ENCODE assay signal across 11 cellular contexts in genomic region chr15:63510548-63510940, GRCh38. TPM values are rescaled to one million over a fixed set of nuclear protein-coding genes. Genes with fewer than 3 reads are reported as not detected.
DNase-seq lines count a peak whose midpoint lies in the region; ATAC-seq and TF ChIP-seq lines count a peak whose summit lies in the region.
"Had no signal": no experiment of that assay in that cellular context is flagged by ENCODE, and none has a peak within 500 bp of the region (broad histone marks: within the 10 kb centered on the region; RNA-seq: fewer than 3 reads in every experiment).

No MANE protein-coding gene starts in this region.

- peaks cover 12% of the 10 kb centered on the region for H3K36me3 Mint-ChIP-seq in activated naive CD4-positive, alpha-beta T cell treated with anti-CD3 and anti-CD28 coated beads, Interleukin-2, amount 10 ng/mL, durations not matched to agents 7 days and 5 days
- peaks cover 3% of the 10 kb centered on the region for H3K36me3 Mint-ChIP-seq in activated B cell treated with CpG ODN at 0.5 μM for 24 hours (ENCODE audit: low read depth)

- POLR2A ChIA-PET in activated B cell treated with CpG ODN at 0.5 μM for 24 hours (lab: Charles Lee) = interaction anchor here (0.7 to 2.0 kb wide), 5 partner anchors 9 to 33 kb away, joined by 3 to 9 read pairs (median 5); no protein-coding TSS in a partner anchor

- H3K4me3 ChIP-seq in esophagus squamous epithelium (no peak overlapping the region), urinary bladder (ENCODE audit: low read depth, low read length) (no peak overlapping the region)

- peak overlapping the region; percentile 10 for H3K4me3 Mint-ChIP-seq in activated naive CD4-positive, alpha-beta T cell treated with anti-CD3 and anti-CD28 coated beads, Interleukin-2, amount 10 ng/mL, durations not matched to agents 7 days and 5 days
- peak overlapping the region; percentile 25 for H3K4me3 Mint-ChIP-seq in activated B cell treated with CpG ODN at 0.5 μM for 24 hours

- intact Hi-C loops in activated B cell treated with CpG ODN at 0.5 μM for 24 hours (cut with micrococcal nuclease) = no loop called here
- intact Hi-C loops in esophagus squamous epithelium (cut with DNase I) = no loop called here

- ATAC-seq in activated B cell treated with CpG ODN at 0.5 μM for 24 hours (ENCODE audit: low read depth) (no peak), GM21576 (IDR thresholded peaks at IDR 0.05; ENCODE audit: unreplicated experiment) (no peak)

- H3K4me1 ChIP-seq in esophagus squamous epithelium (peaks cover 57 to 86% (median 59%) of the 10 kb centered on the region in 3 donors), urinary bladder (ENCODE audit: insufficient read depth) (peaks cover 2% of the 10 kb centered on the region)

- H3K9me3 Mint-ChIP-seq in activated naive CD4-positive, alpha-beta T cell treated with anti-CD3 and anti-CD28 coated beads, Interleukin-2, amount 10 ng/mL, durations not matched to agents 7 days and 5 days = no peaks in the 10 kb centered on the region
- H3K9me3 Mint-ChIP-seq in activated B cell treated with CpG ODN at 0.5 μM for 24 hours = no peaks in the 10 kb centered on the region

- no peak for TF ChIP-seq CTCF in activated B cell treated with CpG ODN at 0.5 μM for 24 hours (IDR thresholded peaks at IDR 0.05)
- no peak for TF ChIP-seq CTCF in esophagus squamous epithelium (IDR thresholded peaks at IDR 0.05)

- 54 to 73% methylated on average over 1 of the region's 1 CpG for WGBS in esophagus squamous epithelium, 2 donors
- WGBS in urinary bladder = 56% methylated on average over 1 of the region's 1 CpG

- no peak for DNase-seq in activated naive CD4-positive, alpha-beta T cell treated with anti-CD3 and anti-CD28 coated beads, Interleukin-2, amount 10 ng/mL, durations not matched to agents 7 days and 5 days
- no peak for DNase-seq in activated naive CD4-positive, alpha-beta T cell (lab: John Stamatoyannopoulos, UW)
- no peak for DNase-seq in activated B cell treated with CpG ODN at 0.5 μM for 24 hours
- no peak for DNase-seq in esophagus squamous epithelium (lab: John Stamatoyannopoulos, UW)
- no peak for DNase-seq in AML-193 (lab: John Stamatoyannopoulos, UW)
- no peak for DNase-seq in NCI-H446 (lab: John Stamatoyannopoulos, UW)
- DNase-seq: anterior cingulate cortex, KG1, NCI-H345 had no signal

- H3K4me1 Mint-ChIP-seq in activated naive CD4-positive, alpha-beta T cell treated with anti-CD3 and anti-CD28 coated beads, Interleukin-2, amount 10 ng/mL, durations not matched to agents 7 days and 5 days = peaks cover 78% of the 10 kb centered on the region
- peaks cover 92% of the 10 kb centered on the region for H3K4me1 Mint-ChIP-seq in activated B cell treated with CpG ODN at 0.5 μM for 24 hours

- peak overlapping the region in 3 of 4 donors; percentile 41 to 49 (median 47) for H3K27ac ChIP-seq in esophagus squamous epithelium
- H3K27ac ChIP-seq in urinary bladder (ENCODE audit: low read depth) = peak overlapping the region; percentile 23

- peak overlapping the region; percentile 0 for H3K27ac Mint-ChIP-seq in activated naive CD4-positive, alpha-beta T cell treated with anti-CD3 and anti-CD28 coated beads, Interleukin-2, amount 10 ng/mL, durations not matched to agents 7 days and 5 days
- H3K27ac Mint-ChIP-seq in activated B cell treated with CpG ODN at 0.5 μM for 24 hours = peak overlapping the region; percentile 82

- H3K36me3 ChIP-seq in esophagus squamous epithelium (no peaks in the 10 kb centered on the region), urinary bladder (ENCODE audit: insufficient read depth) (no peaks in the 10 kb centered on the region)

- no peaks in the 10 kb centered on the region for H3K9me3 ChIP-seq in esophagus squamous epithelium

- H3K27me3 Mint-ChIP-seq in activated naive CD4-positive, alpha-beta T cell treated with anti-CD3 and anti-CD28 coated beads, Interleukin-2, amount 10 ng/mL, durations not matched to agents 7 days and 5 days = peaks cover 4% of the 10 kb centered on the region
- no peaks in the 10 kb centered on the region for H3K27me3 Mint-ChIP-seq in activated B cell treated with CpG ODN at 0.5 μM for 24 hours

- no peak for TF ChIP-seq POLR2A in esophagus squamous epithelium (IDR thresholded peaks at IDR 0.05)

- CTCF ChIA-PET in activated naive CD4-positive, alpha-beta T cell treated with anti-CD3 and anti-CD28 coated beads, Interleukin-2, amount 10 ng/mL, durations not matched to agents 7 days and 5 days (lab: Charles Lee) = interaction anchor here (1.1 to 1.7 kb wide), 4 partner anchors 11 to 44 kb away, joined by 3 to 5 read pairs (median 4); no protein-coding TSS in a partner anchor
- CTCF ChIA-PET in activated B cell treated with CpG ODN at 0.5 μM for 24 hours (lab: Charles Lee) = interaction anchor here (1.0 to 1.8 kb wide), 4 partner anchors 23 to 44 kb away, joined by 3 to 12 read pairs (median 5); no protein-coding TSS in a partner anchor

- H3K27me3 ChIP-seq in esophagus squamous epithelium = no peaks in the 10 kb centered on the region

RNA-seq across cellular contexts. Expression of gene USP3, which starts 6.2 kb away (rescaled TPM):
- 92.7 and 110 TPM in 2 replicates for total RNA-seq in activated B cell treated with CpG ODN at 0.5 μM for 24 hours
- 10 to 100 TPM; 27.3 to 52.8 (median 32.2) TPM for total RNA-seq in esophagus squamous epithelium
- 77.4 TPM for total RNA-seq in urinary bladder
- polyA plus RNA-seq in urinary bladder = 20.6 TPM
